Comparison of ENCODE assay signal across 20 cellular contexts in genomic region chr5:179139936-179140235, GRCh38.
A peak's percentile ranks its signal among the peaks of the same experiment; 100 is the strongest.
DNase-seq lines count a peak whose midpoint lies in the region; ATAC-seq and TF ChIP-seq lines count a peak whose summit lies in the region.
"Had no signal": no experiment of that assay in that cellular context is flagged by ENCODE, and none has a peak within 500 bp of the region (broad histone marks: within the 10 kb centered on the region; RNA-seq: fewer than 3 reads in every experiment).

No MANE protein-coding gene starts in this region.

- H3K36me3 Mint-ChIP-seq in chondrocyte (ENCODE audit: low read depth): peaks cover 2% of the 10 kb centered on the region
- no peaks in the 10 kb centered on the region for H3K36me3 Mint-ChIP-seq in stimulated activated memory B cell treated with anti-CD40 and anti-IgM and Interleukin-4, amounts not matched to agents 10 μg/mL and 1 μg/mL and 100 μg/mL, for 72 hours
- H3K36me3 Mint-ChIP-seq in activated CD4-positive, alpha-beta memory T cell treated with anti-CD3 and anti-CD28 coated beads, Interleukin-2, amount 10 ng/mL, durations not matched to agents 7 days and 5 days (ENCODE audit: low read depth): no peaks in the 10 kb centered on the region
- H3K36me3 Mint-ChIP-seq: CD4-positive, CD25-positive, alpha-beta regulatory T cell; CD8-positive, alpha-beta memory T cell had no signal

- CTCF ChIA-PET in Panc1 (lab: Charles Lee): no interaction called here
- CTCF ChIA-PET in activated CD4-positive, alpha-beta memory T cell treated with anti-CD3 and anti-CD28 coated beads, Interleukin-2, amount 10 ng/mL, durations not matched to agents 7 days and 5 days (lab: Charles Lee): no interaction called here

- H3K36me3 ChIP-seq in Panc1 (ENCODE audit: control insufficient read depth, insufficient read depth, low read length) (no peaks in the 10 kb centered on the region), lower lobe of right lung (no peaks in the 10 kb centered on the region)
- H3K36me3 ChIP-seq: BE2C had no signal

- in situ Hi-C loops in Panc1 (cut with HindIII; ENCODE audit: low pct_unique_long_range_greater_than_20kb, low sequenced_read_pairs): no loop called here

- no peaks in the 10 kb centered on the region for H3K9me3 ChIP-seq in Panc1 (ENCODE audit: control insufficient read depth, insufficient read depth, low read depth, low read length)
- no peaks in the 10 kb centered on the region for H3K9me3 ChIP-seq in lower lobe of right lung
- H3K9me3 ChIP-seq: BE2C had no signal

- H3K4me1 ChIP-seq in Panc1 (ENCODE audit: control insufficient read depth, insufficient read depth, low read length) (no peaks in the 10 kb centered on the region), lower lobe of right lung (no peaks in the 10 kb centered on the region)
- H3K4me1 ChIP-seq: BE2C had no signal

- H3K27me3 Mint-ChIP-seq in chondrocyte (ENCODE audit: low read depth): no peaks in the 10 kb centered on the region
- H3K27me3 Mint-ChIP-seq in stimulated activated memory B cell treated with anti-CD40 and anti-IgM and Interleukin-4, amounts not matched to agents 10 μg/mL and 1 μg/mL and 100 μg/mL, for 72 hours: no peaks in the 10 kb centered on the region
- H3K27me3 Mint-ChIP-seq in activated CD4-positive, alpha-beta memory T cell treated with anti-CD3 and anti-CD28 coated beads, Interleukin-2, amount 10 ng/mL, durations not matched to agents 7 days and 5 days: no peaks in the 10 kb centered on the region
- H3K27me3 Mint-ChIP-seq: CD4-positive, CD25-positive, alpha-beta regulatory T cell had no signal

- H3K4me3 Mint-ChIP-seq in chondrocyte (ENCODE audit: unreplicated experiment): no peak overlapping the region
- no peak overlapping the region for H3K4me3 Mint-ChIP-seq in stimulated activated memory B cell treated with anti-CD40 and anti-IgM and Interleukin-4, amounts not matched to agents 10 μg/mL and 1 μg/mL and 100 μg/mL, for 72 hours
- H3K4me3 Mint-ChIP-seq in activated CD4-positive, alpha-beta memory T cell treated with anti-CD3 and anti-CD28 coated beads, Interleukin-2, amount 10 ng/mL, durations not matched to agents 7 days and 5 days: no peak overlapping the region
- H3K4me3 Mint-ChIP-seq: CD4-positive, CD25-positive, alpha-beta regulatory T cell; CD8-positive, alpha-beta memory T cell; H9 had no signal

- H3K4me1 Mint-ChIP-seq in chondrocyte (ENCODE audit: low read depth): peaks cover 8% of the 10 kb centered on the region
- peaks cover 10% of the 10 kb centered on the region for H3K4me1 Mint-ChIP-seq in stimulated activated memory B cell treated with anti-CD40 and anti-IgM and Interleukin-4, amounts not matched to agents 10 μg/mL and 1 μg/mL and 100 μg/mL, for 72 hours
- H3K4me1 Mint-ChIP-seq in activated CD4-positive, alpha-beta memory T cell treated with anti-CD3 and anti-CD28 coated beads, Interleukin-2, amount 10 ng/mL, durations not matched to agents 7 days and 5 days: peaks cover 14% of the 10 kb centered on the region
- H3K4me1 Mint-ChIP-seq: H9 had no signal

- intact Hi-C loops in Panc1 (cut with micrococcal nuclease; ENCODE audit: unreplicated experiment): no loop called here
- intact Hi-C loops in lower lobe of right lung (cut with DNase I): no loop called here

- TF ChIP-seq CTCF in Panc1 (IDR thresholded peaks at IDR 0.05) (no peak), chondrocyte (IDR thresholded peaks at IDR 0.05) (no peak), lower lobe of right lung (IDR thresholded peaks at IDR 0.05) (no peak)

- no peak overlapping the region for H3K27ac Mint-ChIP-seq in chondrocyte (ENCODE audit: unreplicated experiment)
- no peak overlapping the region for H3K27ac Mint-ChIP-seq in stimulated activated memory B cell treated with anti-CD40 and anti-IgM and Interleukin-4, amounts not matched to agents 10 μg/mL and 1 μg/mL and 100 μg/mL, for 72 hours
- no peak overlapping the region for H3K27ac Mint-ChIP-seq in activated CD4-positive, alpha-beta memory T cell treated with anti-CD3 and anti-CD28 coated beads, Interleukin-2, amount 10 ng/mL, durations not matched to agents 7 days and 5 days
- H3K27ac Mint-ChIP-seq: CD4-positive, CD25-positive, alpha-beta regulatory T cell; CD8-positive, alpha-beta memory T cell; H9 had no signal

- H3K27me3 ChIP-seq in Panc1 (ENCODE audit: control insufficient read depth, insufficient read depth, low read length) (no peaks in the 10 kb centered on the region), lower lobe of right lung (ENCODE audit: low read depth) (no peaks in the 10 kb centered on the region)
- H3K27me3 ChIP-seq: BE2C had no signal

- BruUV-seq in Panc1 (replicated peaks; lab: Mats Ljungman, UMichigan): no TSS peak

- peak; percentile 52; the same call in 1 of the 2 replicates for ATAC-seq in Panc1
- ATAC-seq in lower lobe of right lung: peak in 1 of 2 donors; percentile 5
- peak; percentile 13 for ATAC-seq in stimulated activated memory B cell treated with anti-CD40 and anti-IgM and Interleukin-4, amounts not matched to agents 10 μg/mL and 1 μg/mL and 100 μg/mL, for 72 hours
- ATAC-seq in GM18517 (IDR thresholded peaks at IDR 0.05; ENCODE audit: unreplicated experiment): no peak
- no peak for ATAC-seq in GM21515 (IDR thresholded peaks at IDR 0.05; ENCODE audit: unreplicated experiment)
- ATAC-seq: GM12878 had no signal

- no peak for DNase-seq in Panc1 (ENCODE audit: low read depth, low spot score)
- DNase-seq in chondrocyte (ENCODE audit: low spot score): peak; percentile 86
- DNase-seq in lower lobe of right lung: peak; percentile 32
- DNase-seq in activated CD4-positive, alpha-beta memory T cell treated with anti-CD3 and anti-CD28 coated beads, Interleukin-2, amount 10 ng/mL, durations not matched to agents 7 days and 5 days: no peak
- DNase-seq: ACHN; BE2C; C1 segment of cervical spinal cord; CD4-positive, CD25-positive, alpha-beta regulatory T cell; CD8-positive, alpha-beta memory T cell; COR-L47; DMS 273 treated with DMSO at 0.1 percent for 48 hours; DMS53; DND-41; EL; GOT3; H9 had no signal

- H3K9me3 Mint-ChIP-seq in chondrocyte (ENCODE audit: low read depth): no peaks in the 10 kb centered on the region
- H3K9me3 Mint-ChIP-seq in stimulated activated memory B cell treated with anti-CD40 and anti-IgM and Interleukin-4, amounts not matched to agents 10 μg/mL and 1 μg/mL and 100 μg/mL, for 72 hours: peaks cover 3% of the 10 kb centered on the region
- peaks cover 12% of the 10 kb centered on the region for H3K9me3 Mint-ChIP-seq in activated CD4-positive, alpha-beta memory T cell treated with anti-CD3 and anti-CD28 coated beads, Interleukin-2, amount 10 ng/mL, durations not matched to agents 7 days and 5 days
- H3K9me3 Mint-ChIP-seq: CD8-positive, alpha-beta memory T cell had no signal

- POLR2A ChIA-PET in Panc1 (lab: Charles Lee): no interaction called here
- POLR2A ChIA-PET in activated CD4-positive, alpha-beta memory T cell treated with anti-CD3 and anti-CD28 coated beads, Interleukin-2, amount 10 ng/mL, durations not matched to agents 7 days and 5 days (lab: Charles Lee): no interaction called here

- no peak overlapping the region for H3K4me3 ChIP-seq in Panc1 (ENCODE audit: low read depth in 2 of 2, low read length in 2 of 2)
- H3K4me3 ChIP-seq in lower lobe of right lung: no peak overlapping the region
- H3K4me3 ChIP-seq: GM12878 had no signal

- H3K27ac ChIP-seq in Panc1 (ENCODE audit: low read length) (no peak overlapping the region), lower lobe of right lung (no peak overlapping the region)

Comparison
In these comparisons a context has a peak if more than half of its experiments do, and no peak if none do; other contexts are left out.
1. ATAC-seq: peak in Panc1 (single experiment) and stimulated activated memory B cell treated with anti-CD40 and anti-IgM and Interleukin-4, amounts not matched to agents 10 μg/mL and 1 μg/mL and 100 μg/mL, for 72 hours (single experiment); none in GM18517 (single experiment) and GM21515 (single experiment).
2. DNase-seq: peak in chondrocyte (single experiment) and lower lobe of right lung (single experiment); none in Panc1 (single experiment) and activated CD4-positive, alpha-beta memory T cell treated with anti-CD3 and anti-CD28 coated beads, Interleukin-2, amount 10 ng/mL, durations not matched to agents 7 days and 5 days (single experiment).